Comparison of ENCODE assay signal across 18 cellular contexts in genomic region chr10:23015021-23015707, GRCh38.
A peak's percentile ranks its signal among the peaks of the same experiment; 100 is the strongest.
DNase-seq lines count a peak whose midpoint lies in the region; ATAC-seq lines count a peak whose summit lies in the region.
"Had no signal": no experiment of that assay in that cellular context is flagged by ENCODE, and none has a peak within 500 bp of the region (broad histone marks: within the 10 kb centered on the region; RNA-seq: fewer than 3 reads in every experiment).

No MANE protein-coding gene starts in this region.

- ATAC-seq in GM18511 (IDR thresholded peaks at IDR 0.05; ENCODE audit: unreplicated experiment) (peak; percentile 98), GM21367 (IDR thresholded peaks at IDR 0.05; ENCODE audit: unreplicated experiment) (peak; percentile 99), HG03060 (IDR thresholded peaks at IDR 0.05; ENCODE audit: low read depth, unreplicated experiment) (peak; percentile 98)
- no peak for ATAC-seq in naive thymus-derived CD8-positive, alpha-beta T cell
- ATAC-seq: foreskin keratinocyte, left ventricle myocardium superior had no signal

- peaks cover 19 to 40% (median 34%) of the 10 kb centered on the region in 5 donors for H3K27me3 Mint-ChIP-seq in naive thymus-derived CD8-positive, alpha-beta T cell

- intact Hi-C loops in posterior vena cava (cut with DNase I) = no loop called here

- no peak overlapping the region for H3K4me3 Mint-ChIP-seq in naive thymus-derived CD8-positive, alpha-beta T cell
- H3K4me3 Mint-ChIP-seq: activated naive CD8-positive, alpha-beta T cell treated with anti-CD3 and anti-CD28 coated beads, Interleukin-2, amount 10 ng/mL, durations not matched to agents 7 days and 5 days; CD14-positive monocyte had no signal

- DNase-seq in NOMO-1 treated with DMSO at 0.1 percent for 48 hours (lab: John Stamatoyannopoulos, UW; ENCODE audit: unreplicated experiment) (peak; percentile 84), DMS 273 (lab: John Stamatoyannopoulos, UW; ENCODE audit: unreplicated experiment) (no peak), NCI-H2171 (lab: John Stamatoyannopoulos, UW) (no peak), posterior vena cava (ENCODE audit: low spot score) (no peak)
- DNase-seq in naive thymus-derived CD8-positive, alpha-beta T cell = no peak
- DNase-seq: activated CD4-positive, alpha-beta T cell treated with anti-CD3 and anti-CD28 coated beads for 4 hours; activated naive CD8-positive, alpha-beta T cell treated with anti-CD3 and anti-CD28 coated beads, Interleukin-2, amount 10 ng/mL, durations not matched to agents 7 days and 5 days; dermis blood vessel endothelial cell; foreskin keratinocyte; left ventricle myocardium superior; NCI-H2171 treated with DMSO at 0.1 percent for 48 hours; ovary; SIG-M5; stimulated activated CD4-positive, alpha-beta T cell treated with anti-CD3 and anti-CD28 coated beads, Interleukin-4, amount 100 ng/mL, for 24 hours had no signal

- H3K27ac Mint-ChIP-seq in naive thymus-derived CD8-positive, alpha-beta T cell = no peak overlapping the region
- H3K27ac Mint-ChIP-seq: activated naive CD8-positive, alpha-beta T cell treated with anti-CD3 and anti-CD28 coated beads, Interleukin-2, amount 10 ng/mL, durations not matched to agents 7 days and 5 days; CD14-positive monocyte had no signal

- H3K9me3 Mint-ChIP-seq in naive thymus-derived CD8-positive, alpha-beta T cell = peaks cover 0 to 2% (median 0%) of the 10 kb centered on the region in 9 donors
- H3K9me3 Mint-ChIP-seq: activated naive CD8-positive, alpha-beta T cell treated with anti-CD3 and anti-CD28 coated beads, Interleukin-2, amount 10 ng/mL, durations not matched to agents 7 days and 5 days had no signal

- no peaks in the 10 kb centered on the region for H3K4me1 Mint-ChIP-seq in naive thymus-derived CD8-positive, alpha-beta T cell
- H3K4me1 Mint-ChIP-seq: activated naive CD8-positive, alpha-beta T cell treated with anti-CD3 and anti-CD28 coated beads, Interleukin-2, amount 10 ng/mL, durations not matched to agents 7 days and 5 days; CD14-positive monocyte had no signal

- POLR2A ChIA-PET in naive thymus-derived CD8-positive, alpha-beta T cell (lab: Charles Lee) = no interaction called here

- H3K36me3 Mint-ChIP-seq in naive thymus-derived CD8-positive, alpha-beta T cell = no peaks in the 10 kb centered on the region
- H3K36me3 Mint-ChIP-seq: activated naive CD8-positive, alpha-beta T cell treated with anti-CD3 and anti-CD28 coated beads, Interleukin-2, amount 10 ng/mL, durations not matched to agents 7 days and 5 days; CD14-positive monocyte had no signal

Comparison
In these comparisons a context has a peak if more than half of its experiments do, and no peak if none do; other contexts are left out.
1. ATAC-seq: peak in GM18511 (single experiment), GM21367 (single experiment) and HG03060 (single experiment); none in naive thymus-derived CD8-positive, alpha-beta T cell (0 of 2).